ENCODE assay signal across 26 cellular contexts in the genomic region with DNA sequence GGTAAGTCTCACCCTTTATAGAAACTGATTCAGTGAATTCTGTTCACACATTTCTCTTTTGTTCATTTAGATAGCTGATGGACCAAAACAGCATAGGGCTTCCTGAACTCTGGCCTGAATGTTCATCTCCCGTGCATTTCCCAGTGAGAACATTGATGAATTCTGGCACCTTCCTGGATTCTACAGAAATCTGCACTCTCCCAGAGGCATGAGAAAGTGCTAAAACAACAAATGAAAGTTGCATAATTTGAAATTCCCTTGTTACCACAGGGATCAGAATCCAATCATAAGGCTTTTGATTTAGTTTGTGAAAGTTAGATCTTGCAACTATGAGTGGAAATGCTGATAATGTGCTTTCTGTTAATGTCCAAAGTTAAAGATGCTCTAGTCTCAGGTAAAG. TPM values are rescaled to one million over a fixed set of nuclear protein-coding genes. Genes with fewer than 3 reads are reported as not detected.
"Had no signal": no experiment of that assay in that cellular context is flagged by ENCODE, and none has a peak within 500 bp of the region (broad histone marks: within the 10 kb centered on the region; RNA-seq: fewer than 3 reads in every experiment).

No MANE protein-coding gene starts in this region.

- H3K4me1 ChIP-seq: breast epithelium, Peyer's patch had no signal

- H3K9me3 ChIP-seq: breast epithelium, MG63, Peyer's patch, SJCRH30, SK-N-SH had no signal

- H3K36me3 ChIP-seq: breast epithelium, MG63, Peyer's patch, SJCRH30 had no signal

- H3K4me3 ChIP-seq: breast epithelium, MG63, Peyer's patch, SJCRH30 had no signal

- DNase-seq: activated CD4-positive, alpha-beta memory T cell treated with anti-CD3 and anti-CD28 coated beads for 36 hours; activated CD4-positive, alpha-beta T cell treated with anti-CD3 and anti-CD28 coated beads, Interleukin-2, amount 10 ng/mL, durations not matched to agents 7 days and 5 days; activated CD4-positive, CD25-positive, alpha-beta regulatory T cell; activated CD8-positive, alpha-beta memory T cell treated with anti-CD3 and anti-CD28 coated beads for 24 hours; activated effector memory CD4-positive, alpha-beta T cell treated with anti-CD3 and anti-CD28 coated beads, Interleukin-2, amount 50 U/mL, for 16 hours; activated naive CD4-positive, alpha-beta T cell treated with Interleukin-2 at 50 U/mL for 16 hours; activated naive CD8-positive, alpha-beta T cell treated with anti-CD3 and anti-CD28 coated beads, Interleukin-2, amount 50 U/mL, for 24 hours; activated T-cell treated with anti-CD3 and anti-CD28 coated beads, Interleukin-2, amount 50 U/mL, for 4 hours; IMR-90; KBM-7; MG63; MV-4-11; NCI-H1092 treated with DMSO at 0.1 percent for 48 hours; NCI-H1436; NCI-H1694 treated with DMSO at 0.1 percent for 48 hours; NCI-H2081; NCI-H510A treated with DMSO at 0.1 percent for 48 hours; NCI-H69; NK-92 treated with Interleukin-12 subunit alpha and Interleukin-12 subunit beta, amount 100 ng/mL, for 24 hours; Peyer's patch; Right ventricle myocardium superior; SJCRH30; SK-N-SH; T-helper 1 cell had no signal

- ATAC-seq: activated naive CD4-positive, alpha-beta T cell treated with anti-CD3 and anti-CD28 coated beads, Interleukin-2, amount 50 U/mL, for 72 hours; activated naive CD8-positive, alpha-beta T cell treated with anti-CD3 and anti-CD28 coated beads, Interleukin-2, amount 50 U/mL, for 24 hours; activated T-cell treated with anti-CD3 and anti-CD28 coated beads, Interleukin-2, amount 50 U/mL, for 4 hours had no signal

RNA-seq across cellular contexts. Expression of gene SCIN, which starts 29.7 kb away (rescaled TPM):
- total RNA-seq: SJCRH30 had no signal
